Comparison of ENCODE assay signal across 1 cellular context in the genomic region with DNA sequence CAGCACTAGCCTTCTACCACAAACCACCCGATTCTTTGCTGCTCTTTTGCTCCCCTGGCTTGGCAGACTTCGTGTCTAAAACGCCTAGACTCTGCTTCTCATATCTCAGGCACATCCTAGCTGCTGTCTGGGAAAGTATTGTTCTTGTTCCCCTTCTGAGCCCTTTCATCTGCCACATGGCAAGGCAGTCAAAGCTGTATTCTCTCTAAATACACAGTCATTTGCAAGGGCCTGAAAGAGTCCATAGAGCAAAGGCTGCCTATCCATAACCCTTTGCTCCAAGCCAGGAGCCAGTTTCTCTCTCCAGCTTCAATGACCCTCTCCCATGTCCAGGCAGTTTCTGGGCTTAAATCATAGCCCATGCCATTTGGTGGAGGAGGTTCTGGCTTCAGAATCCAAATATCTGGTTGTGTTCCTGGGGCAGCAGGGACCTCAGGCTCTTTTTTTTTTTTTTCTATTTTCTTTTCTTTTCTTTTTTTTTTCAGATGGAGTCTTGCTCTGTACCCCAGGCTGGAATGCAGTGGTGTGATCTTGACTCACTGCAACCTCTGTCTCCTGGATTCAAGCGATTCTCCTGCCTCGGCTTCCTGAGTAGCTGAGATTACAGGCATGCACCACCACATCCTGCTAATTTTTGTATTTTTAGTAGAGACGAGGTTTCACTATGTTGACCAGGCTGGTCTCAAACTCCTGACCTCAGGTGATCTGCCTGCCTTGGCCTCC.
TF ChIP-seq lines count a peak whose summit lies in the region.

No MANE protein-coding gene starts in this region.

TF ChIP-seq in HepG2, 621 proteins besides CTCF, POLR2A, EP300 and RAD21 (continued from another document and continues in another):
- TF ChIP-seq NFRKB (IDR thresholded peaks at IDR 0.05): no peak
- TF ChIP-seq ZNF557 (CRISPR knock-in tag; IDR thresholded peaks at IDR 0.05): no peak
- no peak for TF ChIP-seq ZMYM4 (CRISPR knock-in tag; IDR thresholded peaks at IDR 0.05)
- no peak for TF ChIP-seq ATF7 (IDR thresholded peaks at IDR 0.05)
- no peak for TF ChIP-seq ATF7 (CRISPR knock-in tag; IDR thresholded peaks at IDR 0.05)
- TF ChIP-seq MTA1 (CRISPR knock-in tag; IDR thresholded peaks at IDR 0.05; ENCODE audit: borderline replicate concordance): no peak
- TF ChIP-seq DR1 (CRISPR knock-in tag; IDR thresholded peaks at IDR 0.05): no peak
- TF ChIP-seq PLRG1 (conservative IDR thresholded peaks at IDR 0.05): no peak
- peak; percentile 55 for TF ChIP-seq MYC (CRISPR knock-in tag; IDR thresholded peaks at IDR 0.05; ENCODE audit: borderline replicate concordance)
- TF ChIP-seq, protein P1, sequence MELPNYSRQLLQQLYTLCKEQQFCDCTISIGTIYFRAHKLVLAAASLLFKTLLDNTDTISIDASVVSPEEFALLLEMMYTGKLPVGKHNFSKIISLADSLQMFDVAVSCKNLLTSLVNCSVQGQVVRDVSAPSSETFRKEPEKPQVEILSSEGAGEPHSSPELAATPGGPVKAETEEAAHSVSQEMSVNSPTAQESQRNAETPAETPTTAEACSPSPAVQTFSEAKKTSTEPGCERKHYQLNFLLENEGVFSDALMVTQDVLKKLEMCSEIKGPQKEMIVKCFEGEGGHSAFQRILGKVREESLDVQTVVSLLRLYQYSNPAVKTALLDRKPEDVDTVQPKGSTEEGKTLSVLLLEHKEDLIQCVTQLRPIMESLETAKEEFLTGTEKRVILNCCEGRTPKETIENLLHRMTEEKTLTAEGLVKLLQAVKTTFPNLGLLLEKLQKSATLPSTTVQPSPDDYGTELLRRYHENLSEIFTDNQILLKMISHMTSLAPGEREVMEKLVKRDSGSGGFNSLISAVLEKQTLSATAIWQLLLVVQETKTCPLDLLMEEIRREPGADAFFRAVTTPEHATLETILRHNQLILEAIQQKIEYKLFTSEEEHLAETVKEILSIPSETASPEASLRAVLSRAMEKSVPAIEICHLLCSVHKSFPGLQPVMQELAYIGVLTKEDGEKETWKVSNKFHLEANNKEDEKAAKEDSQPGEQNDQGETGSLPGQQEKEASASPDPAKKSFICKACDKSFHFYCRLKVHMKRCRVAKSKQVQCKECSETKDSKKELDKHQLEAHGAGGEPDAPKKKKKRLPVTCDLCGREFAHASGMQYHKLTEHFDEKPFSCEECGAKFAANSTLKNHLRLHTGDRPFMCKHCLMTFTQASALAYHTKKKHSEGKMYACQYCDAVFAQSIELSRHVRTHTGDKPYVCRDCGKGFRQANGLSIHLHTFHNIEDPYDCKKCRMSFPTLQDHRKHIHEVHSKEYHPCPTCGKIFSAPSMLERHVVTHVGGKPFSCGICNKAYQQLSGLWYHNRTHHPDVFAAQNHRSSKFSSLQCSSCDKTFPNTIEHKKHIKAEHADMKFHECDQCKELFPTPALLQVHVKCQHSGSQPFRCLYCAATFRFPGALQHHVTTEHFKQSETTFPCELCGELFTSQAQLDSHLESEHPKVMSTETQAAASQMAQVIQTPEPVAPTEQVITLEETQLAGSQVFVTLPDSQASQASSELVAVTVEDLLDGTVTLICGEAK (IDR thresholded peaks at IDR 0.05): no peak
- TF ChIP-seq, protein P1 (CRISPR knock-in tag; IDR thresholded peaks at IDR 0.05): no peak
- TF ChIP-seq SAP130 (CRISPR knock-in tag; IDR thresholded peaks at IDR 0.05; ENCODE audit: low read depth): peak; percentile 59
- no peak for TF ChIP-seq HOXA7 (CRISPR knock-in tag; IDR thresholded peaks at IDR 0.05)
- no peak for TF ChIP-seq NFE2L1 (CRISPR knock-in tag; IDR thresholded peaks at IDR 0.05; ENCODE audit: borderline replicate concordance)
- TF ChIP-seq ZNF546 (CRISPR knock-in tag; conservative IDR thresholded peaks at IDR 0.05): no peak
- TF ChIP-seq, protein P2, sequence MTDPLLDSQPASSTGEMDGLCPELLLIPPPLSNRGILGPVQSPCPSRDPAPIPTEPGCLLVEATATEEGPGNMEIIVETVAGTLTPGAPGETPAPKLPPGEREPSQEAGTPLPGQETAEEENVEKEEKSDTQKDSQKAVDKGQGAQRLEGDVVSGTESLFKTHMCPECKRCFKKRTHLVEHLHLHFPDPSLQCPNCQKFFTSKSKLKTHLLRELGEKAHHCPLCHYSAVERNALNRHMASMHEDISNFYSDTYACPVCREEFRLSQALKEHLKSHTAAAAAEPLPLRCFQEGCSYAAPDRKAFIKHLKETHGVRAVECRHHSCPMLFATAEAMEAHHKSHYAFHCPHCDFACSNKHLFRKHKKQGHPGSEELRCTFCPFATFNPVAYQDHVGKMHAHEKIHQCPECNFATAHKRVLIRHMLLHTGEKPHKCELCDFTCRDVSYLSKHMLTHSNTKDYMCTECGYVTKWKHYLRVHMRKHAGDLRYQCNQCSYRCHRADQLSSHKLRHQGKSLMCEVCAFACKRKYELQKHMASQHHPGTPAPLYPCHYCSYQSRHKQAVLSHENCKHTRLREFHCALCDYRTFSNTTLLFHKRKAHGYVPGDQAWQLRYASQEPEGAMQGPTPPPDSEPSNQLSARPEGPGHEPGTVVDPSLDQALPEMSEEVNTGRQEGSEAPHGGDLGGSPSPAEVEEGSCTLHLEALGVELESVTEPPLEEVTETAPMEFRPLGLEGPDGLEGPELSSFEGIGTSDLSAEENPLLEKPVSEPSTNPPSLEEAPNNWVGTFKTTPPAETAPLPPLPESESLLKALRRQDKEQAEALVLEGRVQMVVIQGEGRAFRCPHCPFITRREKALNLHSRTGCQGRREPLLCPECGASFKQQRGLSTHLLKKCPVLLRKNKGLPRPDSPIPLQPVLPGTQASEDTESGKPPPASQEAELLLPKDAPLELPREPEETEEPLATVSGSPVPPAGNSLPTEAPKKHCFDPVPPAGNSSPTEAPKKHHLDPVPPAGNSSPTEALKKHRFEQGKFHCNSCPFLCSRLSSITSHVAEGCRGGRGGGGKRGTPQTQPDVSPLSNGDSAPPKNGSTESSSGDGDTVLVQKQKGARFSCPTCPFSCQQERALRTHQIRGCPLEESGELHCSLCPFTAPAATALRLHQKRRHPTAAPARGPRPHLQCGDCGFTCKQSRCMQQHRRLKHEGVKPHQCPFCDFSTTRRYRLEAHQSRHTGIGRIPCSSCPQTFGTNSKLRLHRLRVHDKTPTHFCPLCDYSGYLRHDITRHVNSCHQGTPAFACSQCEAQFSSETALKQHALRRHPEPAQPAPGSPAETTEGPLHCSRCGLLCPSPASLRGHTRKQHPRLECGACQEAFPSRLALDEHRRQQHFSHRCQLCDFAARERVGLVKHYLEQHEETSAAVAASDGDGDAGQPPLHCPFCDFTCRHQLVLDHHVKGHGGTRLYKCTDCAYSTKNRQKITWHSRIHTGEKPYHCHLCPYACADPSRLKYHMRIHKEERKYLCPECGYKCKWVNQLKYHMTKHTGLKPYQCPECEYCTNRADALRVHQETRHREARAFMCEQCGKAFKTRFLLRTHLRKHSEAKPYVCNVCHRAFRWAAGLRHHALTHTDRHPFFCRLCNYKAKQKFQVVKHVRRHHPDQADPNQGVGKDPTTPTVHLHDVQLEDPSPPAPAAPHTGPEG (CRISPR knock-in tag; IDR thresholded peaks at IDR 0.05): no peak
- TF ChIP-seq ZNF737 (CRISPR knock-in tag; IDR thresholded peaks at IDR 0.05; ENCODE audit: borderline replicate concordance): no peak
- no peak for TF ChIP-seq ZNF138 (CRISPR knock-in tag; IDR thresholded peaks at IDR 0.05; ENCODE audit: low read depth)
- no peak for TF ChIP-seq ZNF879 (CRISPR knock-in tag; IDR thresholded peaks at IDR 0.05)
- TF ChIP-seq, protein P3, sequence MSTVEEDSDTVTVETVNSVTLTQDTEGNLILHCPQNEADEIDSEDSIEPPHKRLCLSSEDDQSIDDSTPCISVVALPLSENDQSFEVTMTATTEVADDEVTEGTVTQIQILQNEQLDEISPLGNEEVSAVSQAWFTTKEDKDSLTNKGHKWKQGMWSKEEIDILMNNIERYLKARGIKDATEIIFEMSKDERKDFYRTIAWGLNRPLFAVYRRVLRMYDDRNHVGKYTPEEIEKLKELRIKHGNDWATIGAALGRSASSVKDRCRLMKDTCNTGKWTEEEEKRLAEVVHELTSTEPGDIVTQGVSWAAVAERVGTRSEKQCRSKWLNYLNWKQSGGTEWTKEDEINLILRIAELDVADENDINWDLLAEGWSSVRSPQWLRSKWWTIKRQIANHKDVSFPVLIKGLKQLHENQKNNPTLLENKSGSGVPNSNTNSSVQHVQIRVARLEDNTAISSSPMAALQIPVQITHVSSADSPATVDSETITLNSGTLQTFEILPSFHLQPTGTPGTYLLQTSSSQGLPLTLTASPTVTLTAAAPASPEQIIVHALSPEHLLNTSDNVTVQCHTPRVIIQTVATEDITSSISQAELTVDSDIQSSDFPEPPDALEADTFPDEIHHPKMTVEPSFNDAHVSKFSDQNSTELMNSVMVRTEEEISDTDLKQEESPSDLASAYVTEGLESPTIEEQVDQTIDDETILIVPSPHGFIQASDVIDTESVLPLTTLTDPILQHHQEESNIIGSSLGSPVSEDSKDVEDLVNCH (CRISPR knock-in tag; IDR thresholded peaks at IDR 0.05): no peak
- TF ChIP-seq, protein P4, sequence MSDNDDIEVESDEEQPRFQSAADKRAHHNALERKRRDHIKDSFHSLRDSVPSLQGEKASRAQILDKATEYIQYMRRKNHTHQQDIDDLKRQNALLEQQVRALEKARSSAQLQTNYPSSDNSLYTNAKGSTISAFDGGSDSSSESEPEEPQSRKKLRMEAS (IDR thresholded peaks at IDR 0.05): peak; percentile 89
- TF ChIP-seq, protein P5, sequence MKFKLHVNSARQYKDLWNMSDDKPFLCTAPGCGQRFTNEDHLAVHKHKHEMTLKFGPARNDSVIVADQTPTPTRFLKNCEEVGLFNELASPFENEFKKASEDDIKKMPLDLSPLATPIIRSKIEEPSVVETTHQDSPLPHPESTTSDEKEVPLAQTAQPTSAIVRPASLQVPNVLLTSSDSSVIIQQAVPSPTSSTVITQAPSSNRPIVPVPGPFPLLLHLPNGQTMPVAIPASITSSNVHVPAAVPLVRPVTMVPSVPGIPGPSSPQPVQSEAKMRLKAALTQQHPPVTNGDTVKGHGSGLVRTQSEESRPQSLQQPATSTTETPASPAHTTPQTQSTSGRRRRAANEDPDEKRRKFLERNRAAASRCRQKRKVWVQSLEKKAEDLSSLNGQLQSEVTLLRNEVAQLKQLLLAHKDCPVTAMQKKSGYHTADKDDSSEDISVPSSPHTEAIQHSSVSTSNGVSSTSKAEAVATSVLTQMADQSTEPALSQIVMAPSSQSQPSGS (CRISPR knock-in tag; IDR thresholded peaks at IDR 0.05): no peak
- 0 out of 2 replicates have a peak, but pooled peaks have one; percentile 51 for TF ChIP-seq GZF1 (CRISPR knock-in tag; IDR thresholded peaks at IDR 0.05)
- peak; percentile 57 for TF ChIP-seq SALL1 (CRISPR knock-in tag; IDR thresholded peaks at IDR 0.05)
- no peak for TF ChIP-seq KDM4B (CRISPR knock-in tag; IDR thresholded peaks at IDR 0.05)
- TF ChIP-seq ZNF768 (CRISPR knock-in tag; IDR thresholded peaks at IDR 0.05): no peak
- no peak for TF ChIP-seq MEF2D (CRISPR knock-in tag; IDR thresholded peaks at IDR 0.05)
- no peak for TF ChIP-seq ZNF510 (CRISPR knock-in tag; IDR thresholded peaks at IDR 0.05; ENCODE audit: low read depth)
- TF ChIP-seq ZKSCAN5 (CRISPR knock-in tag; IDR thresholded peaks at IDR 0.05): no peak
- TF ChIP-seq NAIF1 (CRISPR knock-in tag; IDR thresholded peaks at IDR 0.05; ENCODE audit: borderline replicate concordance): no peak
